In the genomic region with DNA sequence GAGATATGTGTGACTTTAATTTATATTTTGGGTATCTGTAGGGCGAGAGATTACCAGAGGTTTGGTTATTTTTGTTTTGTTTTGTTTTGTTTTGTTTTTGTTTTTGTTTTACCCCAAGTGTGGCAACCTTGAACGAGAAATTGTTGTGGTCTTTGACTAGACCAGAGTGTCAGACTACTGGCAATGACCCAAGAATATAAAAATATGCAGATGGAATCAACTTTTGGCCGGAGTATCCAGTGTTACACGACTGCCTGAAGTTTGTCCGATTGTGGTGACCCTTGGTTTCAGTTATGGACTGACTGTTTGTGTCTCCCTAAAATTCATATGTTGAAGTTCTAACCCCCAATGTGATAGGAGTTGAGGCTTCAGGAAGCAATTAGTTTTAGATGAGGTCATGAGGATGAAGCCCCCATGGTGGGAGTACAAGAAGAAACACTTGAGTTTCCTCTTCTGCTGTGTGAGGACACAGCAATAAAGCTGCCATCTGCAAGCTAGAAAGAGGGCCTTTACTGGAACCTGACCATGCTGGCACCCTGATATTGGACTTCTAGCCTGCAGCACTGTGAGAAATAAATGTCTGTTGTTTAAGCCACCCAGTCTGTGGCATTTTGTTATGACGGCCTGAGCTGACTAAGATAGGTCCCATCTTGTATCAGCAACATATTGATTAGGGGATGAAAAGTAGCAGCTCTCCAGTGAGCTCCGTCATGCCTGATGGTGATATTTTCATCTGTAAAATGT, we compare ENCODE assay signal across 20 cellular contexts.
DNase-seq lines count a peak whose midpoint lies in the region; ATAC-seq and TF ChIP-seq lines count a peak whose summit lies in the region.
"Had no signal": no experiment of that assay in that cellular context is flagged by ENCODE, and none has a peak within 500 bp of the region (broad histone marks: within the 10 kb centered on the region; RNA-seq: fewer than 3 reads in every experiment).

No MANE protein-coding gene starts in this region.

- H3K4me3 Mint-ChIP-seq in activated CD4-positive, alpha-beta T cell treated with anti-CD3 and anti-CD28 coated beads, Interleukin-2, amount 10 ng/mL, durations not matched to agents 7 days and 5 days, result no peak overlapping the region
- H3K4me3 Mint-ChIP-seq in T-cell (no peak overlapping the region), naive B cell (peak overlapping the region in 2 of 8 donors; percentile 55 to 66)
- H3K4me3 Mint-ChIP-seq: CD8-positive, alpha-beta T cell; HFFc6 had no signal

- peaks cover 19% of the 10 kb centered on the region for H3K4me1 Mint-ChIP-seq in activated CD4-positive, alpha-beta T cell treated with anti-CD3 and anti-CD28 coated beads, Interleukin-2, amount 10 ng/mL, durations not matched to agents 7 days and 5 days
- H3K4me1 Mint-ChIP-seq in T-cell (peaks cover 0 to 42% (median 11%) of the 10 kb centered on the region in 3 donors), naive B cell (peaks cover 17 to 22% (median 18%) of the 10 kb centered on the region in 3 donors)

- no peak overlapping the region for H3K4me3 ChIP-seq in GM12865 (ENCODE audit: low read depth, low read length)
- H3K4me3 ChIP-seq: MG63 had no signal

- ATAC-seq in T-cell (replicated peaks in 1 of 4), result no peak
- no peak for ATAC-seq in naive B cell (ENCODE audit: low read depth in 2 of 2)
- ATAC-seq in GM21360 (IDR thresholded peaks at IDR 0.05; ENCODE audit: unreplicated experiment), result no peak
- ATAC-seq: CD8-positive, alpha-beta T cell had no signal

- TF ChIP-seq CTCF in GM12865 (IDR thresholded peaks at IDR 0.05; ENCODE audit: insufficient read depth, low read depth, low read length, missing control alignments), result no peak

- CTCF ChIA-PET in activated CD4-positive, alpha-beta T cell treated with anti-CD3 and anti-CD28 coated beads, Interleukin-2, amount 10 ng/mL, durations not matched to agents 7 days and 5 days (lab: Charles Lee), result no interaction called here
- CTCF ChIA-PET in T-cell (lab: Charles Lee), result interaction anchor here in 1 of 2 donors (0.7 kb wide), 1 partner anchor 159 kb away, joined by 3 read pairs; no protein-coding TSS in a partner anchor

- POLR2A ChIA-PET in activated CD4-positive, alpha-beta T cell treated with anti-CD3 and anti-CD28 coated beads, Interleukin-2, amount 10 ng/mL, durations not matched to agents 7 days and 5 days (lab: Charles Lee), result no interaction called here
- POLR2A ChIA-PET in T-cell (lab: Charles Lee), result no interaction called here

- peaks cover 8% of the 10 kb centered on the region for H3K9me3 Mint-ChIP-seq in activated CD4-positive, alpha-beta T cell treated with anti-CD3 and anti-CD28 coated beads, Interleukin-2, amount 10 ng/mL, durations not matched to agents 7 days and 5 days
- H3K9me3 Mint-ChIP-seq in T-cell (peaks cover 0 to 3% (median 3%) of the 10 kb centered on the region in 3 donors), naive B cell (peaks cover 0 to 17% (median 3%) of the 10 kb centered on the region in 7 donors)
- H3K9me3 Mint-ChIP-seq: CD8-positive, alpha-beta T cell; HFFc6 had no signal

- peak overlapping the region; percentile 39 for H3K27ac Mint-ChIP-seq in activated CD4-positive, alpha-beta T cell treated with anti-CD3 and anti-CD28 coated beads, Interleukin-2, amount 10 ng/mL, durations not matched to agents 7 days and 5 days
- H3K27ac Mint-ChIP-seq in T-cell (peak overlapping the region; percentile 73 to 86), naive B cell (peak overlapping the region in 5 of 6 donors; percentile 8 to 85 (median 16))
- H3K27ac Mint-ChIP-seq: CD8-positive, alpha-beta T cell; HFFc6 had no signal

- no peak for DNase-seq in activated CD4-positive, alpha-beta T cell treated with anti-CD3 and anti-CD28 coated beads, Interleukin-2, amount 10 ng/mL, durations not matched to agents 7 days and 5 days
- no peak for DNase-seq in activated CD4-positive, alpha-beta T cell treated with anti-CD3 and anti-CD28 coated beads for 4 hours
- peak; percentile 24 for DNase-seq in GM12865 (ENCODE audit: low read depth)
- DNase-seq in T-cell, result no peak
- no peak for DNase-seq in naive B cell
- DNase-seq in occipital lobe (lab: John Stamatoyannopoulos, UW), result no peak
- no peak for DNase-seq in SK-N-DZ (ENCODE audit: low spot score)
- DNase-seq: DMS53; H7; HFFc6; MG63; NCI-H1092; NCI-H146; NCI-H2029 treated with DMSO at 0.1 percent for 48 hours; NCI-H2171; NCI-H446 treated with DMSO at 0.1 percent for 48 hours; NCI-H69; NK-92 treated with Interleukin-12 subunit alpha and Interleukin-12 subunit beta, amount 100 ng/mL, for 24 hours had no signal

- H3K36me3 Mint-ChIP-seq in activated CD4-positive, alpha-beta T cell treated with anti-CD3 and anti-CD28 coated beads, Interleukin-2, amount 10 ng/mL, durations not matched to agents 7 days and 5 days (ENCODE audit: low read depth), result no peaks in the 10 kb centered on the region
- H3K36me3 Mint-ChIP-seq in T-cell (no peaks in the 10 kb centered on the region), naive B cell (no peaks in the 10 kb centered on the region)
- H3K36me3 Mint-ChIP-seq: CD8-positive, alpha-beta T cell had no signal

- peaks cover 6% of the 10 kb centered on the region for H3K27me3 Mint-ChIP-seq in activated CD4-positive, alpha-beta T cell treated with anti-CD3 and anti-CD28 coated beads, Interleukin-2, amount 10 ng/mL, durations not matched to agents 7 days and 5 days
- H3K27me3 Mint-ChIP-seq in T-cell (no peaks in the 10 kb centered on the region), naive B cell (no peaks in the 10 kb centered on the region)

Comparison
In these comparisons a context has a peak if more than half of its experiments do, and no peak if none do; other contexts are left out.
1. H3K27ac Mint-ChIP-seq: peak in every context shown above with its lines; median percentile 80 in T-cell; 39 in activated CD4-positive, alpha-beta T cell treated with anti-CD3 and anti-CD28 coated beads, Interleukin-2, amount 10 ng/mL, durations not matched to agents 7 days and 5 days; 16 in naive B cell.